ENCODE assay signal across 9 cellular contexts in the genomic region with DNA sequence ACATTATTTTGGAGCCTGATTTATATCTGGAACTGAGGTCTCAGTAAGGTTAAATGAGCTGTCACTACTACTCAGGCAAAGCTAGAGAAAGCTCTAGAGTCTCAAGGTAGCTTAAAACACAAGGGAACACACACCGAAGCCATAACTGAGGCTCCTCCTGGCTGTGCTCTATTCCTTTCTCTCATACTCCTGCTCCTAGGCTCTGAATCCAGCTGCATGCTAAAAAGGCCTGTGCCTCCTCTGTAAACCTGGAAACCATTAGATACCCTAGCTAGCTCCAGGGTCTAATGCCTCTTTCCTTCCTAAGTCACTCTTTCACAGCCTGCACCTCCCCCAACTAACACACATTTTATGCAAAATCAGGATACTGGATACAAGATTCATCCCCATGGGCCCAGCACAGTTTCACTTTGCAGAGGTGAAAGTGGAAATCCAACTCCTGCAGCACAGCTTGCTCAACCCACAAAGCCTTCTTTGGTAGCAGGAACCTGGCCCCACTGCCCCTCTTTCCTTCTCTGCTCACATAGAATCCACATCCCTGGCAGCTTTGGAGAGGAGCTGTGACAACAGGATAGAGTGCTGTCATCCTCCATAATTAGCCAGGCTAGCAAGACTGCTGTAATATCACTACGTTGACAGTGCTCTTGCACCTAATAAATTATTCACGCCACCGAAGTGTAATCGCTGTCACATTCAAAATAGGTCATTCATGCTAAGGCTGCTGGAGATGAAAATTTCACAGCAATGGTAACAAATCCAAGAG. TPM values are rescaled to one million over a fixed set of nuclear protein-coding genes. Genes with fewer than 3 reads are reported as not detected.
DNase-seq lines count a peak whose midpoint lies in the region; ATAC-seq, FAIRE-seq and TF ChIP-seq lines count a peak whose summit lies in the region.
"Had no signal": no experiment of that assay in that cellular context is flagged by ENCODE, and none has a peak within 500 bp of the region (broad histone marks: within the 10 kb centered on the region; RNA-seq: fewer than 3 reads in every experiment).

No MANE protein-coding gene starts in this region.

- intact Hi-C loops in colonic mucosa (cut with DNase I), result no loop called here

- no peaks in the 10 kb centered on the region for H3K36me3 ChIP-seq in colonic mucosa

- TF ChIP-seq POLR2A in GM12891 (IDR thresholded peaks at IDR 0.05; ENCODE audit: low read depth, low read length), result no peak

- POLR2A ChIA-PET in WTC11 (lab: Charles Lee), result interaction anchor here (0.6 to 1.4 kb wide), 2 partner anchors 8 to 17 kb away, joined by 3 read pairs; no protein-coding TSS in a partner anchor

- H3K36me3 Mint-ChIP-seq in WTC11, result no peaks in the 10 kb centered on the region
- H3K36me3 Mint-ChIP-seq in natural killer cell treated with Interleukin-12 subunit alpha and Interleukin-12 subunit beta and Interleukin-15 and Interleukin-18, amount 100 ng/mL, for 72 hours, result no peaks in the 10 kb centered on the region

- H3K4me1 Mint-ChIP-seq in WTC11, result peaks cover 45% of the 10 kb centered on the region
- H3K4me1 Mint-ChIP-seq in natural killer cell treated with Interleukin-12 subunit alpha and Interleukin-12 subunit beta and Interleukin-15 and Interleukin-18, amount 100 ng/mL, for 72 hours (ENCODE audit: low read depth in 2 of 2), result peaks cover 69 to 80% of the 10 kb centered on the region in 2 donors

- no peak for DNase-seq in GM12891 (ENCODE audit: insufficient read length, low spot score)
- DNase-seq in Jurkat, Clone E6-1 (ENCODE audit: low read depth, low spot score), result no peak
- DNase-seq in WTC11 (ENCODE audit: low spot score), result peak; percentile 18
- DNase-seq in natural killer cell treated with Interleukin-12 subunit alpha and Interleukin-12 subunit beta and Interleukin-15 and Interleukin-18, amount 100 ng/mL, for 72 hours (ENCODE audit: low spot score), result no peak
- no peak for DNase-seq in ureter (ENCODE audit: low spot score)
- DNase-seq in colonic mucosa, result no peak
- DNase-seq in A172 (ENCODE audit: low spot score), result no peak

- ATAC-seq in WTC11 (peak; percentile 59), HG02642 (IDR thresholded peaks at IDR 0.05; ENCODE audit: poor library complexity, unreplicated experiment) (no peak)
- peak; percentile 49 to 64 for ATAC-seq in natural killer cell treated with Interleukin-12 subunit alpha and Interleukin-12 subunit beta and Interleukin-15 and Interleukin-18, amount 100 ng/mL, for 72 hours

- no peaks in the 10 kb centered on the region for H3K27me3 ChIP-seq in colonic mucosa

- TF ChIP-seq CTCF in WTC11 (IDR thresholded peaks at IDR 0.05), result no peak
- TF ChIP-seq CTCF in colonic mucosa (IDR thresholded peaks at IDR 0.05), result no peak

- H3K27ac ChIP-seq in colonic mucosa, result no peak overlapping the region

- H3K27ac Mint-ChIP-seq in WTC11, result peak overlapping the region; percentile 80
- peak overlapping the region; percentile 84 to 89 for H3K27ac Mint-ChIP-seq in natural killer cell treated with Interleukin-12 subunit alpha and Interleukin-12 subunit beta and Interleukin-15 and Interleukin-18, amount 100 ng/mL, for 72 hours

- no peak overlapping the region for H3K9ac ChIP-seq in colonic mucosa (ENCODE audit: low read depth in 2 of 2, low read length in 2 of 2)

- H3K27me3 Mint-ChIP-seq in WTC11 (ENCODE audit: low read depth), result no peaks in the 10 kb centered on the region
- no peaks in the 10 kb centered on the region for H3K27me3 Mint-ChIP-seq in natural killer cell treated with Interleukin-12 subunit alpha and Interleukin-12 subunit beta and Interleukin-15 and Interleukin-18, amount 100 ng/mL, for 72 hours

- H3K4me3 ChIP-seq in Jurkat, Clone E6-1 (ENCODE audit: low read length), result peak overlapping the region; percentile 6
- no peak overlapping the region for H3K4me3 ChIP-seq in colonic mucosa

- no peaks in the 10 kb centered on the region for H3K9me3 Mint-ChIP-seq in WTC11
- H3K9me3 Mint-ChIP-seq in natural killer cell treated with Interleukin-12 subunit alpha and Interleukin-12 subunit beta and Interleukin-15 and Interleukin-18, amount 100 ng/mL, for 72 hours, result no peaks in the 10 kb centered on the region

- peak; percentile 75 for FAIRE-seq in GM12891 (lab: Jason Lieb, UNC)
- FAIRE-seq: astrocyte had no signal

- H3K9me3 ChIP-seq in colonic mucosa, result no peaks in the 10 kb centered on the region

- CTCF ChIA-PET in WTC11 (lab: Charles Lee), result interaction anchor here (0.9 to 4.2 kb wide), 10 partner anchors 9 to 152 kb away, joined by 3 to 43 read pairs (median 8); partner anchors contain the start of gene RIPOR2

- no peaks in the 10 kb centered on the region for H3K4me1 ChIP-seq in colonic mucosa

- no peak overlapping the region for H3K4me3 Mint-ChIP-seq in WTC11
- peak overlapping the region; percentile 71 for H3K4me3 Mint-ChIP-seq in natural killer cell treated with Interleukin-12 subunit alpha and Interleukin-12 subunit beta and Interleukin-15 and Interleukin-18, amount 100 ng/mL, for 72 hours

TF ChIP-seq in GM12891, 5 proteins besides CTCF, POLR2A, EP300 and RAD21:
- TF ChIP-seq TAF1 (IDR thresholded peaks at IDR 0.05; ENCODE audit: low read depth, low read length) (no peak), SPI1 (IDR thresholded peaks at IDR 0.05; ENCODE audit: low read depth, low read length) (no peak), POLR2AphosphoS5 (IDR thresholded peaks at IDR 0.05; ENCODE audit: low read depth, low read length) (no peak), POU2F2 (IDR thresholded peaks at IDR 0.05; ENCODE audit: low read depth, low read length) (no peak), PAX5 (IDR thresholded peaks at IDR 0.05; ENCODE audit: insufficient read depth, low read length, severe bottlenecking) (no peak)

TF ChIP-seq in WTC11, 78 proteins besides CTCF, POLR2A, EP300 and RAD21 (continues in another document):
- no peak for TF ChIP-seq ZNF317 (CRISPR knock-in tag; IDR thresholded peaks at IDR 0.05; ENCODE audit: borderline replicate concordance, low read depth)
- TF ChIP-seq ZSCAN18 (CRISPR knock-in tag; IDR thresholded peaks at IDR 0.05), result no peak
- no peak for TF ChIP-seq TP53 (CRISPR knock-in tag; IDR thresholded peaks at IDR 0.05)
- TF ChIP-seq, protein P1, sequence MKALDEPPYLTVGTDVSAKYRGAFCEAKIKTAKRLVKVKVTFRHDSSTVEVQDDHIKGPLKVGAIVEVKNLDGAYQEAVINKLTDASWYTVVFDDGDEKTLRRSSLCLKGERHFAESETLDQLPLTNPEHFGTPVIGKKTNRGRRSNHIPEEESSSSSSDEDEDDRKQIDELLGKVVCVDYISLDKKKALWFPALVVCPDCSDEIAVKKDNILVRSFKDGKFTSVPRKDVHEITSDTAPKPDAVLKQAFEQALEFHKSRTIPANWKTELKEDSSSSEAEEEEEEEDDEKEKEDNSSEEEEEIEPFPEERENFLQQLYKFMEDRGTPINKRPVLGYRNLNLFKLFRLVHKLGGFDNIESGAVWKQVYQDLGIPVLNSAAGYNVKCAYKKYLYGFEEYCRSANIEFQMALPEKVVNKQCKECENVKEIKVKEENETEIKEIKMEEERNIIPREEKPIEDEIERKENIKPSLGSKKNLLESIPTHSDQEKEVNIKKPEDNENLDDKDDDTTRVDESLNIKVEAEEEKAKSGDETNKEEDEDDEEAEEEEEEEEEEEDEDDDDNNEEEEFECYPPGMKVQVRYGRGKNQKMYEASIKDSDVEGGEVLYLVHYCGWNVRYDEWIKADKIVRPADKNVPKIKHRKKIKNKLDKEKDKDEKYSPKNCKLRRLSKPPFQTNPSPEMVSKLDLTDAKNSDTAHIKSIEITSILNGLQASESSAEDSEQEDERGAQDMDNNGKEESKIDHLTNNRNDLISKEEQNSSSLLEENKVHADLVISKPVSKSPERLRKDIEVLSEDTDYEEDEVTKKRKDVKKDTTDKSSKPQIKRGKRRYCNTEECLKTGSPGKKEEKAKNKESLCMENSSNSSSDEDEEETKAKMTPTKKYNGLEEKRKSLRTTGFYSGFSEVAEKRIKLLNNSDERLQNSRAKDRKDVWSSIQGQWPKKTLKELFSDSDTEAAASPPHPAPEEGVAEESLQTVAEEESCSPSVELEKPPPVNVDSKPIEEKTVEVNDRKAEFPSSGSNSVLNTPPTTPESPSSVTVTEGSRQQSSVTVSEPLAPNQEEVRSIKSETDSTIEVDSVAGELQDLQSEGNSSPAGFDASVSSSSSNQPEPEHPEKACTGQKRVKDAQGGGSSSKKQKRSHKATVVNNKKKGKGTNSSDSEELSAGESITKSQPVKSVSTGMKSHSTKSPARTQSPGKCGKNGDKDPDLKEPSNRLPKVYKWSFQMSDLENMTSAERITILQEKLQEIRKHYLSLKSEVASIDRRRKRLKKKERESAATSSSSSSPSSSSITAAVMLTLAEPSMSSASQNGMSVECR (CRISPR knock-in tag; IDR thresholded peaks at IDR 0.05; ENCODE audit: borderline replicate concordance), result no peak
- no peak for TF ChIP-seq ZNF121 (CRISPR knock-in tag; IDR thresholded peaks at IDR 0.05)

RNA-seq across cellular contexts. Expression of gene RIPOR2, which starts 16.9 kb away (rescaled TPM):
- 20.5 TPM for polyA plus RNA-seq in GM12891 (2012; ENCODE audit: low read depth, missing spikeins)
- 11.6 TPM for polyA plus RNA-seq in Jurkat, Clone E6-1 (2012; ENCODE audit: insufficient read depth, insufficient read length)
- total RNA-seq in WTC11 (2021) (11.3 to 13.5 TPM (median 11.9 TPM) in 3 replicates), ureter (12.1 TPM), colonic mucosa (1 to 10 TPM; 1.8 to 2.0 TPM)
- total RNA-seq in natural killer cell treated with Interleukin-12 subunit alpha and Interleukin-12 subunit beta and Interleukin-15 and Interleukin-18, amount 100 ng/mL, for 72 hours, result 10 to 100 TPM; 58.7 to 88.4 TPM
- total RNA-seq in A172 (2014; rRNA removed; shearing (Covaris generic)), result 0.53 TPM in 1 of 2 replicates, not detected in the other
